In the genomic region with DNA sequence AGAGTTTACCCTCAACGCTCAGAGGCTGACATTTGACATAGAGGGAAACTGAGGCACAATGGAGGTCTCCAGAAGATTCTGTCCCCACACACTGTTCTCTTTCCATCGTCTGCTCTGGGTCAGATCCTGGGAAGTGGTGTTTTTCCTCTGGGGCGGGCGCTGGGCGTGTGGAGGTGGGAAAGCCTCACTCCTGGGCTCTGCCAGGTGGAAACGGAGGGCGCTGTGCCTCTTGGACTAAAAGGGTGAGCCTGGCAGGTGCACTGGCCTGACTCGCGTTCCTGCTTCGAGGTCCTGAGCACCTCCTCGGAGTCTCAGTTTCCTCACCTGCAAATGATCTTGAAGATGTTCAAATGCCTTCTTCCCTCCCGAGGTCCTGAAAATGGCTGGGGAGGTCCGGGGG, we compare ENCODE assay signal across 18 cellular contexts. TPM values are rescaled to one million over a fixed set of nuclear protein-coding genes. Genes with fewer than 3 reads are reported as not detected.
A peak's percentile ranks its signal among the peaks of the same experiment; 100 is the strongest.
DNase-seq lines count a peak whose midpoint lies in the region; ATAC-seq and TF ChIP-seq lines count a peak whose summit lies in the region.
"Had no signal": no experiment of that assay in that cellular context is flagged by ENCODE, and none has a peak within 500 bp of the region (broad histone marks: within the 10 kb centered on the region; RNA-seq: fewer than 3 reads in every experiment).

No MANE protein-coding gene starts in this region.

- in situ Hi-C loops in brain microvascular endothelial cell (cut with HindIII; ENCODE audit: low pct_ligation_motif_present, low sequenced_read_pairs): no loop called here

- H3K4me1 Mint-ChIP-seq in chondrocyte (ENCODE audit: low read depth): no peaks in the 10 kb centered on the region
- H3K4me1 Mint-ChIP-seq: CD4-positive, CD25-positive, alpha-beta regulatory T cell had no signal

- no peak for ATAC-seq in aorta (ENCODE audit: low FRiP score)
- ATAC-seq: GM12878 had no signal

- intact Hi-C loops in left ventricle myocardium inferior (cut with micrococcal nuclease): no loop called here
- intact Hi-C loops in cardiac septum (cut with DNase I): no loop called here
- intact Hi-C loops in aorta (cut with DNase I): no loop called here

- TF ChIP-seq CTCF in left ventricle myocardium inferior (IDR thresholded peaks at IDR 0.05; ENCODE audit: borderline replicate concordance): no peak
- no peak for TF ChIP-seq CTCF in chondrocyte (IDR thresholded peaks at IDR 0.05)
- no peak for TF ChIP-seq CTCF in osteoblast (IDR thresholded peaks at IDR 0.05; ENCODE audit: extremely low read depth, low read depth, low read length)
- no peak for TF ChIP-seq CTCF in GM10248 (IDR thresholded peaks at IDR 0.05; ENCODE audit: control extremely low read depth, extremely low read depth, low read depth, missing control alignments)
- TF ChIP-seq CTCF in GM10266 (IDR thresholded peaks at IDR 0.05; ENCODE audit: control insufficient read depth, insufficient read depth, low read depth, missing control alignments): no peak
- no peak for TF ChIP-seq CTCF in brain microvascular endothelial cell (IDR thresholded peaks at IDR 0.05; ENCODE audit: low read depth, low read length, missing control alignments)

- DNase-seq in left ventricle myocardium inferior (no peak), cardiac septum (ENCODE audit: low spot score) (no peak), chondrocyte (ENCODE audit: low spot score) (peak; percentile 55), osteoblast (ENCODE audit: insufficient read length, low spot score, missing footprints) (peak; percentile 37), aorta (peak; percentile 32 to 73), GM10248 (ENCODE audit: extremely low spot score) (no peak), GM10266 (ENCODE audit: extremely low spot score) (no peak), brain microvascular endothelial cell (no peak)
- DNase-seq: 8988T; AML-193; CD4-positive, CD25-positive, alpha-beta regulatory T cell; DMS53; GF-D8 had no signal

- H3K4me2 ChIP-seq in osteoblast (ENCODE audit: insufficient read depth, low read length): no peak overlapping the region

- H3K36me3 Mint-ChIP-seq in chondrocyte (ENCODE audit: low read depth): no peaks in the 10 kb centered on the region
- H3K36me3 Mint-ChIP-seq: CD4-positive, CD25-positive, alpha-beta regulatory T cell had no signal

- no peaks in the 10 kb centered on the region for H3K79me2 ChIP-seq in osteoblast (ENCODE audit: insufficient read depth, low read length)

- H3K27me3 ChIP-seq in left ventricle myocardium inferior (ENCODE audit: low read depth) (peaks cover 87% of the 10 kb centered on the region), osteoblast (ENCODE audit: insufficient read depth, low read length) (peaks cover 24% of the 10 kb centered on the region), aorta (ENCODE audit: control insufficient read depth in 1 of 2, insufficient read depth in 2 of 2, low read length in 1 of 2) (no peaks in the 10 kb centered on the region), brain microvascular endothelial cell (replicated peaks) (peaks cover 2% of the 10 kb centered on the region)
- H3K27me3 ChIP-seq: BLaER1 had no signal

- H3K27ac ChIP-seq in left ventricle myocardium inferior (replicated peaks): peak overlapping the region; percentile 65
- no peak overlapping the region for H3K27ac ChIP-seq in osteoblast (ENCODE audit: low read depth, low read length)
- H3K27ac ChIP-seq in aorta (ENCODE audit: low read depth in 1 of 2, low read length in 2 of 2): no peak overlapping the region
- H3K27ac ChIP-seq in brain microvascular endothelial cell: no peak overlapping the region
- H3K27ac ChIP-seq: BLaER1, GM23248, HL-60 had no signal

- CTCF ChIA-PET in GM10248 (lab: Yijun Ruan, JAX): no interaction called here

- H3K9me3 ChIP-seq in left ventricle myocardium inferior (replicated peaks) (no peaks in the 10 kb centered on the region), osteoblast (ENCODE audit: low read depth, low read length) (no peaks in the 10 kb centered on the region), aorta (ENCODE audit: control insufficient read depth, low read length) (no peaks in the 10 kb centered on the region)
- H3K9me3 ChIP-seq: BLaER1 had no signal

- H4K20me1 ChIP-seq in osteoblast (ENCODE audit: insufficient read depth, low read length): no peaks in the 10 kb centered on the region
- H4K20me1 ChIP-seq: BLaER1 had no signal

- no peak overlapping the region for H3K4me3 Mint-ChIP-seq in chondrocyte (ENCODE audit: unreplicated experiment)
- H3K4me3 Mint-ChIP-seq: CD4-positive, CD25-positive, alpha-beta regulatory T cell had no signal

- H3K27me3 Mint-ChIP-seq in chondrocyte (ENCODE audit: low read depth): peaks cover 37% of the 10 kb centered on the region

- no peak overlapping the region for H2AFZ ChIP-seq in osteoblast (ENCODE audit: low read length)
- H2AFZ ChIP-seq: GM23248 had no signal

- POLR2A ChIA-PET in GM10248 (lab: Yijun Ruan, JAX): no interaction called here

- peaks cover 34% of the 10 kb centered on the region for H3K4me1 ChIP-seq in left ventricle myocardium inferior
- no peaks in the 10 kb centered on the region for H3K4me1 ChIP-seq in osteoblast (ENCODE audit: insufficient read depth, low read length)
- no peaks in the 10 kb centered on the region for H3K4me1 ChIP-seq in aorta (ENCODE audit: control insufficient read depth in 1 of 2, insufficient read depth in 2 of 2, low read length in 2 of 2)

- H3K9me3 Mint-ChIP-seq in chondrocyte (ENCODE audit: low read depth): no peaks in the 10 kb centered on the region

- H3K36me3 ChIP-seq in left ventricle myocardium inferior: no peaks in the 10 kb centered on the region
- H3K36me3 ChIP-seq in osteoblast (ENCODE audit: insufficient read depth, low read length): no peaks in the 10 kb centered on the region
- H3K36me3 ChIP-seq in aorta (ENCODE audit: control insufficient read depth in 1 of 2, insufficient read depth in 2 of 2, low read length in 1 of 2): no peaks in the 10 kb centered on the region
- no peaks in the 10 kb centered on the region for H3K36me3 ChIP-seq in brain microvascular endothelial cell (replicated peaks)
- H3K36me3 ChIP-seq: BLaER1 had no signal

- H3K4me3 ChIP-seq in left ventricle myocardium inferior (no peak overlapping the region), osteoblast (ENCODE audit: insufficient read depth, low read length) (no peak overlapping the region), aorta (ENCODE audit: low read length in 2 of 2) (no peak overlapping the region), brain microvascular endothelial cell (ENCODE audit: low read depth, low read length) (no peak overlapping the region)
- H3K4me3 ChIP-seq: BLaER1, GM12878, GM23248 had no signal

- WGBS in aorta, 2 donors: 88 to 93% methylated on average over 13 of the region's 13 CpGs

- no peak overlapping the region for H3K27ac Mint-ChIP-seq in chondrocyte (ENCODE audit: unreplicated experiment)
- H3K27ac Mint-ChIP-seq: CD4-positive, CD25-positive, alpha-beta regulatory T cell had no signal

RNA-seq across cellular contexts. Expression of gene FCN1, which starts 25.7 kb away (rescaled TPM):
- total RNA-seq in left ventricle myocardium inferior (2.9 TPM), cardiac septum (5.3 TPM), chondrocyte (not detected in 3 replicates), osteoblast (not detected in 2 replicates), aorta (10 to 100 TPM; 10.0 to 14.4 TPM)
- polyA plus RNA-seq in aorta: 1 to 10 TPM in 1 of 2 donors, under 1 TPM in 1; 0.97 to 2.0 TPM
- total RNA-seq: CD4-positive, CD25-positive, alpha-beta regulatory T cell; GM23248; H7 had no signal
- polyA plus RNA-seq: GM12878, GM23248 had no signal

Comparison
In these comparisons a context has a peak if more than half of its experiments do, and no peak if none do; other contexts are left out.
1. DNase-seq: peak in chondrocyte (single experiment), osteoblast (single experiment) and aorta (2 of 2); none in left ventricle myocardium inferior (single experiment), cardiac septum (single experiment), GM10248 (single experiment), GM10266 (single experiment) and brain microvascular endothelial cell (single experiment).